In the genomic region with DNA sequence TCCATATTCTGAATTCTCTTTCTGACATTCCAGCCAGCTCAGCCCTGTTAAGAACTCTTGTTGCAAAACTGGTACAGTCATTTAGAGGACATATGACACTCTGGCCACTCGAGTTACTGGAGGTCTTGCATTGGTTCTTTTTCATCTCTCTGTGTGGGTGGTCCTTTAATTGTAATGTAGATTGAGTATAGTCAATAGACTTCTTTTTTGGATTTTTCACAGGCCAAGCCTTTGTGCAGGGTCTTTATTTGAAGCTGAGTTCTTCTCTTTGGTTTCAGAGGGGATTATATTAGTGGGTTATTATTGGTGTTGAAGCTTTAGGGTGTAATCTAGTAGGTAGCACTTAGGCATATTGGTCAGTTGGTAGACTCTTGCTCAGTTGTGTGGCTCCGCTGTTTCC, we compare ENCODE assay signal across 18 cellular contexts.
"Had no signal": no experiment of that assay in that cellular context is flagged by ENCODE, and none has a peak within 500 bp of the region (broad histone marks: within the 10 kb centered on the region; RNA-seq: fewer than 3 reads in every experiment).

No MANE protein-coding gene starts in this region.

- H3K27ac Mint-ChIP-seq: endodermal cell; naive thymus-derived CD8-positive, alpha-beta T cell had no signal

- H3K9me3 ChIP-seq: colonic mucosa, mucosa of descending colon, right atrium auricular region had no signal

- H3K4me1 Mint-ChIP-seq: endodermal cell; naive thymus-derived CD8-positive, alpha-beta T cell had no signal

- H3K36me3 ChIP-seq: colonic mucosa, right atrium auricular region, sigmoid colon had no signal

- ATAC-seq: foreskin keratinocyte; mucosa of descending colon; naive thymus-derived CD8-positive, alpha-beta T cell had no signal

- H3K27ac ChIP-seq: colonic mucosa, foreskin keratinocyte, right atrium auricular region, sigmoid colon had no signal

- FAIRE-seq: endothelial cell of umbilical vein, islet of Langerhans, small intestine had no signal

- DNase-seq: colonic mucosa; dermis blood vessel endothelial cell; effector CD4-positive, alpha-beta T cell; endodermal cell; erythroblast; foreskin keratinocyte; kidney glomerular epithelial cell; mammary epithelial cell; mucosa of descending colon; naive thymus-derived CD8-positive, alpha-beta T cell; sigmoid colon; small intestine; stimulated activated CD4-positive, alpha-beta T cell treated with anti-CD3 and anti-CD28 coated beads, Interleukin-12 subunit alpha, Interleukin-12 subunit beta, amount 100 ng/mL, for 4 hours; stimulated activated naive CD4-positive, alpha-beta T cell treated with Interleukin-2 at 50 U/mL for 16 hours; trophoblast cell had no signal

- H3K4me3 ChIP-seq: colonic mucosa, mucosa of descending colon, right atrium auricular region, sigmoid colon had no signal

- H3K27me3 ChIP-seq: colonic mucosa, foreskin keratinocyte, right atrium auricular region, sigmoid colon had no signal

- H3K4me3 Mint-ChIP-seq: endodermal cell; naive thymus-derived CD8-positive, alpha-beta T cell had no signal

- H3K4me1 ChIP-seq: colonic mucosa, foreskin keratinocyte, right atrium auricular region, sigmoid colon had no signal
